ENCODE assay signal across 26 cellular contexts in the genomic region with DNA sequence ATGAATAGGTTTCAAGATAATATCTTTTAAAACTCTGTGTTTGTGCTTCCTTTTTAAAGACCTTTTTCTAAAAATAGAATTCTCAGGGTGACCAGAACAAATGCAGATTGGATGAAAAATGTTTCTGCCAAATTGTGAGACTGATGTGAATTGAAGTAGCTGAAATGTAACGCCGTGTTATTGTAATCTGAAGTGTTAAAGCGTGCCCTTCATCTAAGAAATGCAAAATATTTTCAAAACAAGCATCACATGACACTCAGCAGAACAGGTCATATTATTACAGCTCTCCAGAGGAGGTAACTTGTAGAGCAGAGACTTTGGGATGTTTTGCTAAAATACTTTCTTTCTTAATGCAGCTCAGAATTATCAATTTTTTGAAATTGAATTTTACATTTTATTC.
"Had no signal": no experiment of that assay in that cellular context is flagged by ENCODE, and none has a peak within 500 bp of the region (broad histone marks: within the 10 kb centered on the region; RNA-seq: fewer than 3 reads in every experiment).

No MANE protein-coding gene starts in this region.

- H3K27ac ChIP-seq: gastrocnemius medialis, neutrophil, pancreas, right lobe of liver, SK-N-MC, skin epidermis, suprapubic skin had no signal

- H3K4me1 ChIP-seq: gastrocnemius medialis, pancreas, right lobe of liver, suprapubic skin had no signal

- H3K4me3 ChIP-seq: gastrocnemius medialis, pancreas, right lobe of liver, SK-N-MC, skin epidermis, suprapubic skin had no signal

- DNase-seq: activated CD4-positive, alpha-beta memory T cell treated with anti-CD3 and anti-CD28 coated beads for 36 hours; activated CD4-positive, alpha-beta T cell treated with anti-CD3 and anti-CD28 coated beads for 48 hours; activated CD4-positive, CD25-positive, alpha-beta regulatory T cell; aorta; caudate nucleus; dermis blood vessel endothelial cell; effector CD8-positive, alpha-beta T cell; gastrocnemius medialis; head of caudate nucleus; midbrain; pancreas; right lobe of liver; stimulated activated CD4-positive, alpha-beta T cell treated with anti-CD3 and anti-CD28 coated beads, Interleukin-2, amount 100 ng/mL, for 24 hours; stimulated activated naive CD8-positive, alpha-beta T cell treated with anti-CD3 and anti-CD28 coated beads, Interleukin-15, amount 100 ng/mL, for 72 hours; SW 1271; T-helper 17 cell had no signal

- H3K27me3 ChIP-seq: gastrocnemius medialis, neutrophil, pancreas, right lobe of liver, suprapubic skin had no signal

- H3K4me1 Mint-ChIP-seq: stimulated activated effector memory CD8-positive, alpha-beta T cell treated with anti-CD3 and anti-CD28 coated beads, Interleukin-12 subunit alpha, Interleukin-12 subunit beta, amount 100 ng/mL, for 72 hours; stimulated activated naive CD8-positive, alpha-beta T cell treated with anti-CD3 and anti-CD28 coated beads, Interleukin-15, amount 100 ng/mL, for 72 hours; T-helper 17 cell had no signal

- H3K36me3 Mint-ChIP-seq: activated CD4-positive, alpha-beta memory T cell treated with anti-CD3 and anti-CD28 coated beads for 36 hours; activated naive CD4-positive, alpha-beta T cell treated with anti-CD3 and anti-CD28 coated beads, Interleukin-2, amount 50 U/mL, for 72 hours; brain; natural killer cell treated with Interleukin-12 subunit alpha and Interleukin-12 subunit beta and Interleukin-15 and Interleukin-18, amount 100 ng/mL, for 72 hours; stimulated activated effector memory CD8-positive, alpha-beta T cell treated with anti-CD3 and anti-CD28 coated beads, Interleukin-12 subunit alpha, Interleukin-12 subunit beta, amount 100 ng/mL, for 72 hours had no signal

- H3K9me3 ChIP-seq: gastrocnemius medialis, neutrophil, pancreas, right lobe of liver, suprapubic skin had no signal

- H3K36me3 ChIP-seq: gastrocnemius medialis, neutrophil, pancreas, right lobe of liver, suprapubic skin had no signal

- H3K9me3 Mint-ChIP-seq: activated CD4-positive, alpha-beta memory T cell treated with anti-CD3 and anti-CD28 coated beads for 36 hours; activated naive CD4-positive, alpha-beta T cell treated with anti-CD3 and anti-CD28 coated beads, Interleukin-2, amount 50 U/mL, for 72 hours; natural killer cell treated with Interleukin-12 subunit alpha and Interleukin-12 subunit beta and Interleukin-15 and Interleukin-18, amount 100 ng/mL, for 72 hours; stimulated activated effector memory CD8-positive, alpha-beta T cell treated with anti-CD3 and anti-CD28 coated beads, Interleukin-12 subunit alpha, Interleukin-12 subunit beta, amount 100 ng/mL, for 72 hours had no signal

- ATAC-seq: activated naive CD4-positive, alpha-beta T cell treated with anti-CD3 and anti-CD28 coated beads, Interleukin-2, amount 50 U/mL, for 72 hours; esophagus mucosa; gastrocnemius medialis; left lobe of liver; natural killer cell treated with Interleukin-12 subunit alpha and Interleukin-12 subunit beta and Interleukin-15 and Interleukin-18, amount 100 ng/mL, for 72 hours; pancreas; right lobe of liver; stimulated activated effector memory CD8-positive, alpha-beta T cell treated with anti-CD3 and anti-CD28 coated beads, Interleukin-12 subunit alpha, Interleukin-12 subunit beta, amount 100 ng/mL, for 72 hours; stimulated activated naive CD8-positive, alpha-beta T cell treated with anti-CD3 and anti-CD28 coated beads, Interleukin-15, amount 100 ng/mL, for 72 hours; T-helper 17 cell had no signal

- H3K4me3 Mint-ChIP-seq: activated CD4-positive, alpha-beta memory T cell treated with anti-CD3 and anti-CD28 coated beads for 36 hours; natural killer cell treated with Interleukin-12 subunit alpha and Interleukin-12 subunit beta and Interleukin-15 and Interleukin-18, amount 100 ng/mL, for 72 hours; stimulated activated effector memory CD8-positive, alpha-beta T cell treated with anti-CD3 and anti-CD28 coated beads, Interleukin-12 subunit alpha, Interleukin-12 subunit beta, amount 100 ng/mL, for 72 hours; stimulated activated naive CD8-positive, alpha-beta T cell treated with anti-CD3 and anti-CD28 coated beads, Interleukin-15, amount 100 ng/mL, for 72 hours; T-helper 17 cell had no signal

- H3K27ac Mint-ChIP-seq: activated CD4-positive, alpha-beta memory T cell treated with anti-CD3 and anti-CD28 coated beads for 36 hours; activated naive CD4-positive, alpha-beta T cell treated with anti-CD3 and anti-CD28 coated beads, Interleukin-2, amount 50 U/mL, for 72 hours; natural killer cell treated with Interleukin-12 subunit alpha and Interleukin-12 subunit beta and Interleukin-15 and Interleukin-18, amount 100 ng/mL, for 72 hours; stimulated activated effector memory CD8-positive, alpha-beta T cell treated with anti-CD3 and anti-CD28 coated beads, Interleukin-12 subunit alpha, Interleukin-12 subunit beta, amount 100 ng/mL, for 72 hours; stimulated activated naive CD8-positive, alpha-beta T cell treated with anti-CD3 and anti-CD28 coated beads, Interleukin-15, amount 100 ng/mL, for 72 hours; T-helper 17 cell had no signal

- H3K27me3 Mint-ChIP-seq: natural killer cell treated with Interleukin-12 subunit alpha and Interleukin-12 subunit beta and Interleukin-15 and Interleukin-18, amount 100 ng/mL, for 72 hours; stimulated activated naive CD8-positive, alpha-beta T cell treated with anti-CD3 and anti-CD28 coated beads, Interleukin-15, amount 100 ng/mL, for 72 hours had no signal
